ENCODE assay signal across 25 cellular contexts in genomic region chr7:149097088-149097487, GRCh38. TPM values are rescaled to one million over a fixed set of nuclear protein-coding genes. Genes with fewer than 3 reads are reported as not detected.
DNase-seq lines count a peak whose midpoint lies in the region; ATAC-seq and TF ChIP-seq lines count a peak whose summit lies in the region.
"Had no signal": no experiment of that assay in that cellular context is flagged by ENCODE, and none has a peak within 500 bp of the region (broad histone marks: within the 10 kb centered on the region; RNA-seq: fewer than 3 reads in every experiment).

No MANE protein-coding gene starts in this region.

- H3K4me1 ChIP-seq in testis: no peaks in the 10 kb centered on the region
- no peaks in the 10 kb centered on the region for H3K4me1 ChIP-seq in naive thymus-derived CD4-positive, alpha-beta T cell (ENCODE audit: control insufficient read depth in 2 of 2, insufficient read depth in 2 of 2, low read length in 2 of 2)
- H3K4me1 ChIP-seq: BE2C, neural progenitor cell, SJSA1 had no signal

- 60 to 66% methylated on average over 4 of the region's 4 CpGs for WGBS in testis, 2 donors

- no peak for ATAC-seq in left ventricle myocardium superior
- no peak for ATAC-seq in naive thymus-derived CD4-positive, alpha-beta T cell
- ATAC-seq: left lobe of liver; stimulated activated naive B cell treated with anti-CD40 and anti-IgM and Interleukin-4, amounts not matched to agents 10 μg/mL and 1 μg/mL and 100 μg/mL, for 72 hours had no signal

- H3K4me1 Mint-ChIP-seq in naive thymus-derived CD4-positive, alpha-beta T cell: peaks cover 0 to 4% (median 0%) of the 10 kb centered on the region in 7 donors

- POLR2A ChIA-PET in naive thymus-derived CD4-positive, alpha-beta T cell (lab: Charles Lee): interaction anchor here (0.9 kb wide), 1 partner anchor 30 kb away, joined by 3 read pairs; no protein-coding TSS in a partner anchor

- H3K27me3 Mint-ChIP-seq in naive thymus-derived CD4-positive, alpha-beta T cell: no peaks in the 10 kb centered on the region
- H3K27me3 Mint-ChIP-seq: progenitor cell of endocrine pancreas; stimulated activated naive B cell treated with anti-CD40 and anti-IgM and Interleukin-4, amounts not matched to agents 10 μg/mL and 1 μg/mL and 100 μg/mL, for 72 hours had no signal

- no peak for TF ChIP-seq CTCF in testis (IDR thresholded peaks at IDR 0.05)

- H3K27ac Mint-ChIP-seq in naive thymus-derived CD4-positive, alpha-beta T cell: peak overlapping the region in 2 of 9 donors; percentile 32 to 51
- H3K27ac Mint-ChIP-seq: activated T-helper 2 cell treated with anti-CD3 and anti-CD28 coated beads, Interferon-gamma antibody, Interleukin-2, Interleukin-4, amounts not matched to agents 10 μg/mL and 5 μg/mL and 100 μg/mL, durations not matched to agents 14 hours and 24 hours and 36 hours; neural progenitor cell; progenitor cell of endocrine pancreas; stimulated activated naive B cell treated with anti-CD40 and anti-IgM and Interleukin-4, amounts not matched to agents 10 μg/mL and 1 μg/mL and 100 μg/mL, for 72 hours; T-helper 2 cell treated with Interferon-gamma antibody and Interleukin-4, amounts not matched to agents 5 μg/mL and 100 μg/mL, for 36 hours had no signal

- H3K4me3 ChIP-seq in testis: no peak overlapping the region
- no peak overlapping the region for H3K4me3 ChIP-seq in naive thymus-derived CD4-positive, alpha-beta T cell (ENCODE audit: low read length)
- H3K4me3 ChIP-seq: MG63, neural progenitor cell, Peyer's patch, SJSA1, skin epidermis, thoracic aorta had no signal

- no peak overlapping the region for H3K4me3 Mint-ChIP-seq in naive thymus-derived CD4-positive, alpha-beta T cell
- H3K4me3 Mint-ChIP-seq: neural progenitor cell; stimulated activated naive B cell treated with anti-CD40 and anti-IgM and Interleukin-4, amounts not matched to agents 10 μg/mL and 1 μg/mL and 100 μg/mL, for 72 hours; T-helper 2 cell treated with Interferon-gamma antibody and Interleukin-4, amounts not matched to agents 5 μg/mL and 100 μg/mL, for 36 hours had no signal

- DNase-seq in cardiac septum (ENCODE audit: low spot score) (peak; percentile 12), left ventricle myocardium superior (no peak), astrocyte of the hippocampus (ENCODE audit: low read depth, low spot score) (peak; percentile 21), left kidney (ENCODE audit: low read depth, low spot score) (peak; percentile 21), testis (no peak)
- DNase-seq in activated effector memory CD4-positive, alpha-beta T cell treated with anti-CD3 and anti-CD28 coated beads, Interleukin-2, amount 50 U/mL, for 16 hours: no peak
- no peak for DNase-seq in naive thymus-derived CD4-positive, alpha-beta T cell
- DNase-seq in activated CD8-positive, alpha-beta memory T cell treated with anti-CD3 and anti-CD28 coated beads for 24 hours: no peak
- DNase-seq: 8988T; activated CD8-positive, alpha-beta memory T cell treated with anti-CD3 and anti-CD28 coated beads, Interleukin-2, amount 50 U/mL, for 4 hours; BE2C; MG63; NCI-H1436; NCI-H524 treated with DMSO at 0.1 percent for 48 hours; Peyer's patch; stimulated activated naive B cell treated with anti-CD40 and anti-IgM and Interleukin-4, amounts not matched to agents 10 μg/mL and 1 μg/mL and 100 μg/mL, for 72 hours had no signal

- CTCF ChIA-PET in naive thymus-derived CD4-positive, alpha-beta T cell (lab: Charles Lee): no interaction called here

- no peaks in the 10 kb centered on the region for H3K9me3 Mint-ChIP-seq in naive thymus-derived CD4-positive, alpha-beta T cell
- H3K9me3 Mint-ChIP-seq: activated T-helper 2 cell treated with anti-CD3 and anti-CD28 coated beads, Interferon-gamma antibody, Interleukin-2, Interleukin-4, amounts not matched to agents 10 μg/mL and 5 μg/mL and 100 μg/mL, durations not matched to agents 14 hours and 24 hours and 36 hours; neural progenitor cell; stimulated activated naive B cell treated with anti-CD40 and anti-IgM and Interleukin-4, amounts not matched to agents 10 μg/mL and 1 μg/mL and 100 μg/mL, for 72 hours; T-helper 2 cell treated with Interferon-gamma antibody and Interleukin-4, amounts not matched to agents 5 μg/mL and 100 μg/mL, for 36 hours had no signal

- H3K9me3 ChIP-seq in testis: no peaks in the 10 kb centered on the region
- H3K9me3 ChIP-seq in naive thymus-derived CD4-positive, alpha-beta T cell (ENCODE audit: control insufficient read depth in 2 of 3, low read length in 3 of 3): no peaks in the 10 kb centered on the region
- H3K9me3 ChIP-seq: BE2C, MG63, Peyer's patch, SJSA1, thoracic aorta had no signal

- TF ChIP-seq POLR2A in testis (IDR thresholded peaks at IDR 0.05): no peak

- H3K27ac ChIP-seq in testis: no peak overlapping the region
- H3K27ac ChIP-seq in naive thymus-derived CD4-positive, alpha-beta T cell (ENCODE audit: low read depth, low read length): no peak overlapping the region
- H3K27ac ChIP-seq: neural progenitor cell, Peyer's patch, SJSA1, skin epidermis, thoracic aorta, VCaP had no signal

- no peaks in the 10 kb centered on the region for H3K27me3 ChIP-seq in testis
- no peaks in the 10 kb centered on the region for H3K27me3 ChIP-seq in naive thymus-derived CD4-positive, alpha-beta T cell (ENCODE audit: control insufficient read depth in 2 of 2, insufficient read depth in 2 of 2, low read length in 2 of 2)
- H3K27me3 ChIP-seq: BE2C, MG63, neural progenitor cell, Peyer's patch, SJSA1 had no signal

- no peaks in the 10 kb centered on the region for H3K36me3 ChIP-seq in testis (ENCODE audit: low read depth, missing control alignments)
- no peaks in the 10 kb centered on the region for H3K36me3 ChIP-seq in naive thymus-derived CD4-positive, alpha-beta T cell (ENCODE audit: control insufficient read depth in 2 of 3, insufficient read depth in 3 of 3, low read length in 3 of 3)
- H3K36me3 ChIP-seq: BE2C, MG63, neural progenitor cell, Peyer's patch, SJSA1, thoracic aorta had no signal

- H3K36me3 Mint-ChIP-seq in naive thymus-derived CD4-positive, alpha-beta T cell: no peaks in the 10 kb centered on the region
- H3K36me3 Mint-ChIP-seq: stimulated activated naive B cell treated with anti-CD40 and anti-IgM and Interleukin-4, amounts not matched to agents 10 μg/mL and 1 μg/mL and 100 μg/mL, for 72 hours had no signal

- intact Hi-C loops in cardiac septum (cut with DNase I): no loop called here
- intact Hi-C loops in left ventricle myocardium superior (cut with micrococcal nuclease): no loop called here
- intact Hi-C loops in testis (cut with DNase I; ENCODE audit: low total_unique reads): no loop called here
- intact Hi-C loops in naive thymus-derived CD4-positive, alpha-beta T cell (cut with micrococcal nuclease): loop anchor here in 1 of 2 donors (10.0 kb wide), 1 partner anchor 592 kb away; no protein-coding TSS in a partner anchor

RNA-seq across cellular contexts. Expression of gene ZNF786, which starts 6.6 kb away (rescaled TPM):
- total RNA-seq in cardiac septum: 3.0 TPM
- 2.7 TPM for total RNA-seq in left ventricle myocardium superior
- total RNA-seq in testis: 1 to 10 TPM; 8.3 to 8.8 TPM
- polyA plus RNA-seq in testis (ENCODE audit: insufficient read depth, low read depth, low replicate concordance): 2.6 TPM
- total RNA-seq in naive thymus-derived CD4-positive, alpha-beta T cell: 10 to 100 TPM in 3 of 5 experiments, 1 to 10 TPM in 2; 5.4 to 22.0 (median 10.0) TPM
- polyA plus RNA-seq in naive thymus-derived CD4-positive, alpha-beta T cell: 10 to 100 TPM in 1 of 2 donors, 1 to 10 TPM in 1; 5.4 to 27.6 TPM

RNA-seq across cellular contexts. Expression of gene ZNF425, which starts 29.0 kb away (rescaled TPM):
- total RNA-seq in cardiac septum: 0.78 TPM
- 0.72 TPM for total RNA-seq in left ventricle myocardium superior
- total RNA-seq in testis: 1 to 10 TPM; 3.0 to 4.3 TPM
- 3.4 TPM for polyA plus RNA-seq in testis (ENCODE audit: insufficient read depth, low read depth, low replicate concordance)
- 1 to 10 TPM in 3 of 5 experiments, under 1 TPM in 2; 0.61 to 4.9 (median 1.0) TPM for total RNA-seq in naive thymus-derived CD4-positive, alpha-beta T cell
- polyA plus RNA-seq in naive thymus-derived CD4-positive, alpha-beta T cell: 1 to 10 TPM in 1 of 2 donors, under 1 TPM in 1; 0.26 to 2.2 TPM

RNA-seq across cellular contexts. Expression of gene ZNF398, which starts 50.2 kb away (rescaled TPM):
- total RNA-seq in cardiac septum: 7.4 TPM
- total RNA-seq in left ventricle myocardium superior: 6.6 TPM
- 10 to 100 TPM; 25.3 to 35.3 TPM for total RNA-seq in testis
- 29.4 TPM for polyA plus RNA-seq in testis (ENCODE audit: insufficient read depth, low read depth, low replicate concordance)
- 10 to 100 TPM; 14.6 to 27.9 (median 16.9) TPM for total RNA-seq in naive thymus-derived CD4-positive, alpha-beta T cell
- polyA plus RNA-seq in naive thymus-derived CD4-positive, alpha-beta T cell: 10 to 100 TPM in 1 of 2 donors, 1 to 10 TPM in 1; 9.7 to 19.3 TPM

Comparison
In these comparisons a context has a peak if more than half of its experiments do, and no peak if none do; other contexts are left out.
1. DNase-seq: peak in cardiac septum (single experiment), astrocyte of the hippocampus (single experiment) and left kidney (single experiment); none in left ventricle myocardium superior (single experiment), activated effector memory CD4-positive, alpha-beta T cell treated with anti-CD3 and anti-CD28 coated beads, Interleukin-2, amount 50 U/mL, for 16 hours (single experiment), testis (single experiment), naive thymus-derived CD4-positive, alpha-beta T cell (0 of 9) and activated CD8-positive, alpha-beta memory T cell treated with anti-CD3 and anti-CD28 coated beads for 24 hours (single experiment).